In the genomic region with DNA sequence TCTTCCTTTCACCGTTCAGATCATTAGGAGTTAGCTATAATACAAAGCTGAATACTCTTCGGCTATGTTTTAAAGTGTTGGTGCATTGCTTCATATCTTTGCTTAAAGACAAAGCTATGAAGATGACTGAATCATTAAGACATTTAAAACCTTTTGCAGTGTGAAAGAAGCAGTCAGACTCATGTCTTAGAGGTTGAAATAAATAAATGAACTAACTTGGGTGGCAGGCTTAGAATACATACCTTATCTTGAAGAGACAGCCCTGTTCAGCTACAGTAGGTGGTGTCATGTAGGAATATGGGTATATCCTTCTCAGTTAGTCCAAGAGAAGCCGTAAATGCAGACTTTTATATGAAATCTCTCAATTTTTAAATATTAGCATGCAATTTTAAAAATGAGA, we compare ENCODE assay signal across 1 cellular context.
TF ChIP-seq lines count a peak whose summit lies in the region.

No MANE protein-coding gene starts in this region.

TF ChIP-seq in K562, 482 proteins besides CTCF, POLR2A, EP300 and RAD21 (continued from another document and continues in another):
- TF ChIP-seq, protein P1, sequence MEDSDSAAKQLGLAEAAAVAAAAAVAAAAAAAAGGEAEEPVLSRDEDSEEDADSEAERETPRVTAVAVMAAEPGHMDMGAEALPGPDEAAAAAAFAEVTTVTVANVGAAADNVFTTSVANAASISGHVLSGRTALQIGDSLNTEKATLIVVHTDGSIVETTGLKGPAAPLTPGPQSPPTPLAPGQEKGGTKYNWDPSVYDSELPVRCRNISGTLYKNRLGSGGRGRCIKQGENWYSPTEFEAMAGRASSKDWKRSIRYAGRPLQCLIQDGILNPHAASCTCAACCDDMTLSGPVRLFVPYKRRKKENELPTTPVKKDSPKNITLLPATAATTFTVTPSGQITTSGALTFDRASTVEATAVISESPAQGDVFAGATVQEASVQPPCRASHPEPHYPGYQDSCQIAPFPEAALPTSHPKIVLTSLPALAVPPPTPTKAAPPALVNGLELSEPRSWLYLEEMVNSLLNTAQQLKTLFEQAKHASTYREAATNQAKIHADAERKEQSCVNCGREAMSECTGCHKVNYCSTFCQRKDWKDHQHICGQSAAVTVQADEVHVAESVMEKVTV (CRISPR knock-in tag; IDR thresholded peaks at IDR 0.05) = 0 out of 2 replicates have a peak, but pooled peaks have one; percentile 29
- TF ChIP-seq SREBF1 (IDR thresholded peaks at IDR 0.05; ENCODE audit: borderline replicate concordance, low read depth, low read length) (no peak), GABPB1 (CRISPR knock-in tag; IDR thresholded peaks at IDR 0.05) (no peak), MYC (IDR thresholded peaks at IDR 0.05; ENCODE audit: low read depth, low read length) (no peak), MYC (CRISPR knock-in tag; IDR thresholded peaks at IDR 0.05; ENCODE audit: borderline replicate concordance, low read depth) (no peak), XRCC3 (IDR thresholded peaks at IDR 0.05) (no peak), ZNF551 (CRISPR knock-in tag; IDR thresholded peaks at IDR 0.05) (no peak), ZNF354B (CRISPR knock-in tag; IDR thresholded peaks at IDR 0.05) (no peak), CLOCK (CRISPR knock-in tag; IDR thresholded peaks at IDR 0.05; ENCODE audit: borderline replicate concordance) (no peak), ZNF23 (CRISPR knock-in tag; IDR thresholded peaks at IDR 0.05) (no peak), BRF1 (IDR thresholded peaks at IDR 0.05; ENCODE audit: borderline replicate concordance, extremely low read depth, insufficient read length) (no peak), CEBPG (CRISPR knock-in tag; IDR thresholded peaks at IDR 0.05) (no peak), CEBPG (tag; conservative IDR thresholded peaks at IDR 0.05 in 1 of 2, IDR thresholded peaks at IDR 0.05 in 1 of 2) (peak in 1 of 2 experiments; percentile 30; a peak in 1 of 4 replicates), ZSCAN29 (IDR thresholded peaks at IDR 0.05) (0 out of 2 replicates have a peak, but pooled peaks have one; percentile 24), PRMT5 (CRISPR knock-in tag; IDR thresholded peaks at IDR 0.05) (no peak), TCF7L2 (IDR thresholded peaks at IDR 0.05; ENCODE audit: low read depth, low read length) (no peak), SMARCE1 (IDR thresholded peaks at IDR 0.05) (no peak), KDM2B (CRISPR knock-in tag; IDR thresholded peaks at IDR 0.05) (no peak), MCM7 (IDR thresholded peaks at IDR 0.05) (no peak), MAZ (CRISPR knock-in tag; conservative IDR thresholded peaks at IDR 0.05 in 1 of 2, IDR thresholded peaks at IDR 0.05 in 1 of 2) (no peak), MBD2 (IDR thresholded peaks at IDR 0.05; ENCODE audit: borderline replicate concordance, low read depth) (no peak), NR3C1 (CRISPR knock-in tag; IDR thresholded peaks at IDR 0.05) (no peak), NFIX (CRISPR knock-in tag; IDR thresholded peaks at IDR 0.05; ENCODE audit: low read depth) (no peak), KDM5B (IDR thresholded peaks at IDR 0.05; ENCODE audit: insufficient replicate concordance, low read depth, low read length) (no peak), RBM39 (optimal IDR thresholded peaks at IDR 0.05; ENCODE audit: low read depth, low read length) (no peak), STAT5A (IDR thresholded peaks at IDR 0.05; ENCODE audit: borderline replicate concordance, low read length) (0 out of 2 replicates have a peak, but pooled peaks have one; percentile 30), TEAD2 (tag; IDR thresholded peaks at IDR 0.05) (peak; percentile 27; the same call in 1 of the 2 replicates), JUN (IDR thresholded peaks at IDR 0.05; ENCODE audit: borderline replicate concordance, low read depth, low read length) (no peak), JUN (CRISPR knock-in tag; IDR thresholded peaks at IDR 0.05; ENCODE audit: borderline replicate concordance) (no peak), CEBPB (tag; IDR thresholded peaks at IDR 0.05) (0 out of 2 replicates have a peak, but pooled peaks have one; percentile 19), YY1 (IDR thresholded peaks at IDR 0.05; ENCODE audit: borderline replicate concordance in 1 of 3, control insufficient read depth in 1 of 3, extremely low read depth in 1 of 3, insufficient read depth in 3 of 3, insufficient read length in 1 of 3, insufficient replicate concordance in 2 of 3, low read depth in 1 of 3, low read length in 2 of 3) (no peak), CBFA2T3 (IDR thresholded peaks at IDR 0.05) (peak; percentile 66), SIN3B (IDR thresholded peaks at IDR 0.05; ENCODE audit: low read depth) (0 out of 2 replicates have a peak, but pooled peaks have one; percentile 19), ZC3H11A (IDR thresholded peaks at IDR 0.05; ENCODE audit: low read depth, low read length) (no peak), COPS2 (conservative IDR thresholded peaks at IDR 0.05) (no peak), RBM25 (IDR thresholded peaks at IDR 0.05; ENCODE audit: low read depth, low read length, severe bottlenecking) (no peak), ZBTB43 (CRISPR knock-in tag; IDR thresholded peaks at IDR 0.05) (no peak), HDGF (IDR thresholded peaks at IDR 0.05) (0 out of 2 replicates have a peak, but pooled peaks have one; percentile 36), ARID1B (IDR thresholded peaks at IDR 0.05) (peak; percentile 80), PBX2 (CRISPR knock-in tag; IDR thresholded peaks at IDR 0.05; ENCODE audit: low read depth) (no peak), PBX2 (tag; conservative IDR thresholded peaks at IDR 0.05; ENCODE audit: low read depth) (no peak), NFATC3 (IDR thresholded peaks at IDR 0.05) (peak; percentile 69; the same call in 1 of the 2 replicates), GTF2E2 (tag; IDR thresholded peaks at IDR 0.05) (no peak), CBFA2T2 (conservative IDR thresholded peaks at IDR 0.05) (0 out of 2 replicates have a peak, but pooled peaks have one; percentile 26), TCFL5 (CRISPR knock-in tag; conservative IDR thresholded peaks at IDR 0.05) (no peak), TCF7 (IDR thresholded peaks at IDR 0.05; ENCODE audit: borderline replicate concordance) (no peak), ZNF316 (IDR thresholded peaks at IDR 0.05) (no peak), ZNF780A (CRISPR knock-in tag; IDR thresholded peaks at IDR 0.05) (no peak), CREB1 (IDR thresholded peaks at IDR 0.05) (no peak), CREB1 (CRISPR knock-in tag; IDR thresholded peaks at IDR 0.05) (no peak), DIDO1 (tag; IDR thresholded peaks at IDR 0.05; ENCODE audit: low read depth) (no peak), ZSCAN32 (CRISPR knock-in tag; IDR thresholded peaks at IDR 0.05) (no peak), KHSRP (IDR thresholded peaks at IDR 0.05) (no peak)
- TF ChIP-seq, protein P2, sequence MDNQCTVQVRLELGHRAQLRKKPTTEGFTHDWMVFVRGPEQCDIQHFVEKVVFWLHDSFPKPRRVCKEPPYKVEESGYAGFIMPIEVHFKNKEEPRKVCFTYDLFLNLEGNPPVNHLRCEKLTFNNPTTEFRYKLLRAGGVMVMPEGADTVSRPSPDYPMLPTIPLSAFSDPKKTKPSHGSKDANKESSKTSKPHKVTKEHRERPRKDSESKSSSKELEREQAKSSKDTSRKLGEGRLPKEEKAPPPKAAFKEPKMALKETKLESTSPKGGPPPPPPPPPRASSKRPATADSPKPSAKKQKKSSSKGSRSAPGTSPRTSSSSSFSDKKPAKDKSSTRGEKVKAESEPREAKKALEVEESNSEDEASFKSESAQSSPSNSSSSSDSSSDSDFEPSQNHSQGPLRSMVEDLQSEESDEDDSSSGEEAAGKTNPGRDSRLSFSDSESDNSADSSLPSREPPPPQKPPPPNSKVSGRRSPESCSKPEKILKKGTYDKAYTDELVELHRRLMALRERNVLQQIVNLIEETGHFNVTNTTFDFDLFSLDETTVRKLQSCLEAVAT (IDR thresholded peaks at IDR 0.05) = no peak
- TF ChIP-seq, protein P3, sequence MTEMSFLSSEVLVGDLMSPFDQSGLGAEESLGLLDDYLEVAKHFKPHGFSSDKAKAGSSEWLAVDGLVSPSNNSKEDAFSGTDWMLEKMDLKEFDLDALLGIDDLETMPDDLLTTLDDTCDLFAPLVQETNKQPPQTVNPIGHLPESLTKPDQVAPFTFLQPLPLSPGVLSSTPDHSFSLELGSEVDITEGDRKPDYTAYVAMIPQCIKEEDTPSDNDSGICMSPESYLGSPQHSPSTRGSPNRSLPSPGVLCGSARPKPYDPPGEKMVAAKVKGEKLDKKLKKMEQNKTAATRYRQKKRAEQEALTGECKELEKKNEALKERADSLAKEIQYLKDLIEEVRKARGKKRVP (CRISPR knock-in tag; IDR thresholded peaks at IDR 0.05) = no peak
- TF ChIP-seq, protein P4, sequence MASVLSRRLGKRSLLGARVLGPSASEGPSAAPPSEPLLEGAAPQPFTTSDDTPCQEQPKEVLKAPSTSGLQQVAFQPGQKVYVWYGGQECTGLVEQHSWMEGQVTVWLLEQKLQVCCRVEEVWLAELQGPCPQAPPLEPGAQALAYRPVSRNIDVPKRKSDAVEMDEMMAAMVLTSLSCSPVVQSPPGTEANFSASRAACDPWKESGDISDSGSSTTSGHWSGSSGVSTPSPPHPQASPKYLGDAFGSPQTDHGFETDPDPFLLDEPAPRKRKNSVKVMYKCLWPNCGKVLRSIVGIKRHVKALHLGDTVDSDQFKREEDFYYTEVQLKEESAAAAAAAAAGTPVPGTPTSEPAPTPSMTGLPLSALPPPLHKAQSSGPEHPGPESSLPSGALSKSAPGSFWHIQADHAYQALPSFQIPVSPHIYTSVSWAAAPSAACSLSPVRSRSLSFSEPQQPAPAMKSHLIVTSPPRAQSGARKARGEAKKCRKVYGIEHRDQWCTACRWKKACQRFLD (CRISPR knock-in tag; IDR thresholded peaks at IDR 0.05) = peak; percentile 58; the same call in 1 of the 2 replicates
- TF ChIP-seq, protein P5, sequence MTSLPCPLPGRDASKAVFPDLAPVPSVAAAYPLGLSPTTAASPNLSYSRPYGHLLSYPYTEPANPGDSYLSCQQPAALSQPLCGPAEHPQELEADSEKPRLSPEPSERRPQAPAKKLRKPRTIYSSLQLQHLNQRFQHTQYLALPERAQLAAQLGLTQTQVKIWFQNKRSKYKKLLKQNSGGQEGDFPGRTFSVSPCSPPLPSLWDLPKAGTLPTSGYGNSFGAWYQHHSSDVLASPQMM (CRISPR knock-in tag; IDR thresholded peaks at IDR 0.05) = no peak
- TF ChIP-seq, protein P6, sequence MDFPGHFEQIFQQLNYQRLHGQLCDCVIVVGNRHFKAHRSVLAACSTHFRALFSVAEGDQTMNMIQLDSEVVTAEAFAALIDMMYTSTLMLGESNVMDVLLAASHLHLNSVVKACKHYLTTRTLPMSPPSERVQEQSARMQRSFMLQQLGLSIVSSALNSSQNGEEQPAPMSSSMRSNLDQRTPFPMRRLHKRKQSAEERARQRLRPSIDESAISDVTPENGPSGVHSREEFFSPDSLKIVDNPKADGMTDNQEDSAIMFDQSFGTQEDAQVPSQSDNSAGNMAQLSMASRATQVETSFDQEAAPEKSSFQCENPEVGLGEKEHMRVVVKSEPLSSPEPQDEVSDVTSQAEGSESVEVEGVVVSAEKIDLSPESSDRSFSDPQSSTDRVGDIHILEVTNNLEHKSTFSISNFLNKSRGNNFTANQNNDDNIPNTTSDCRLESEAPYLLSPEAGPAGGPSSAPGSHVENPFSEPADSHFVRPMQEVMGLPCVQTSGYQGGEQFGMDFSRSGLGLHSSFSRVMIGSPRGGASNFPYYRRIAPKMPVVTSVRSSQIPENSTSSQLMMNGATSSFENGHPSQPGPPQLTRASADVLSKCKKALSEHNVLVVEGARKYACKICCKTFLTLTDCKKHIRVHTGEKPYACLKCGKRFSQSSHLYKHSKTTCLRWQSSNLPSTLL (IDR thresholded peaks at IDR 0.05) = no peak
